Comparison of ENCODE assay signal across 8 cellular contexts in genomic region chr9:92964607-92964975, GRCh38. TPM values are rescaled to one million over a fixed set of nuclear protein-coding genes. Genes with fewer than 3 reads are reported as not detected.
DNase-seq lines count a peak whose midpoint lies in the region; ATAC-seq and TF ChIP-seq lines count a peak whose summit lies in the region.

No MANE protein-coding gene starts in this region.

- no peak for DNase-seq in activated naive CD4-positive, alpha-beta T cell treated with anti-CD3 and anti-CD28 coated beads for 36 hours
- no peak for DNase-seq in activated naive CD4-positive, alpha-beta T cell treated with Interleukin-2 at 50 U/mL for 16 hours
- DNase-seq in activated T-helper 1 cell treated with anti-CD3 and anti-CD28 coated beads, Interleukin-12 subunit alpha, Interleukin-12 subunit beta, Interleukin-2, Interleukin-4 antibody, amounts not matched to agents 30 ng/mL and 10 ng/mL and 1 ng/mL, durations not matched to agents 14 hours and 24 hours and 36 hours (ENCODE audit: low spot score), result no peak
- DNase-seq in lung (ENCODE audit: low spot score) (no peak), vagina (ENCODE audit: extremely low spot score in 2 of 2) (no peak), 8988T (no peak), GM13976 (ENCODE audit: low spot score) (no peak)
- DNase-seq in activated CD4-positive, alpha-beta T cell treated with anti-CD3 and anti-CD28 coated beads for 4 hours, result no peak

- H3K27me3 ChIP-seq in lung (ENCODE audit: control insufficient read depth, insufficient read depth) (no peaks in the 10 kb centered on the region), vagina (no peaks in the 10 kb centered on the region)

- H3K36me3 ChIP-seq in lung (ENCODE audit: control insufficient read depth in 2 of 2, insufficient read depth in 2 of 2, low read length in 2 of 2), result no peaks in the 10 kb centered on the region
- no peaks in the 10 kb centered on the region for H3K36me3 ChIP-seq in vagina

- H3K36me3 Mint-ChIP-seq in activated naive CD4-positive, alpha-beta T cell treated with anti-CD3 and anti-CD28 coated beads for 36 hours (ENCODE audit: low read depth), result peaks cover 54% of the 10 kb centered on the region
- H3K36me3 Mint-ChIP-seq in activated T-helper 1 cell treated with anti-CD3 and anti-CD28 coated beads, Interleukin-12 subunit alpha, Interleukin-12 subunit beta, Interleukin-2, Interleukin-4 antibody, amounts not matched to agents 30 ng/mL and 10 ng/mL and 1 ng/mL, durations not matched to agents 14 hours and 24 hours and 36 hours (ENCODE audit: low read depth), result peaks cover 21% of the 10 kb centered on the region

- peaks cover 13% of the 10 kb centered on the region for H3K9me3 Mint-ChIP-seq in activated naive CD4-positive, alpha-beta T cell treated with anti-CD3 and anti-CD28 coated beads for 36 hours
- peaks cover 12% of the 10 kb centered on the region for H3K9me3 Mint-ChIP-seq in activated T-helper 1 cell treated with anti-CD3 and anti-CD28 coated beads, Interleukin-12 subunit alpha, Interleukin-12 subunit beta, Interleukin-2, Interleukin-4 antibody, amounts not matched to agents 30 ng/mL and 10 ng/mL and 1 ng/mL, durations not matched to agents 14 hours and 24 hours and 36 hours

- no peaks in the 10 kb centered on the region for H3K27me3 Mint-ChIP-seq in activated naive CD4-positive, alpha-beta T cell treated with anti-CD3 and anti-CD28 coated beads for 36 hours (ENCODE audit: low read depth)
- H3K27me3 Mint-ChIP-seq in activated T-helper 1 cell treated with anti-CD3 and anti-CD28 coated beads, Interleukin-12 subunit alpha, Interleukin-12 subunit beta, Interleukin-2, Interleukin-4 antibody, amounts not matched to agents 30 ng/mL and 10 ng/mL and 1 ng/mL, durations not matched to agents 14 hours and 24 hours and 36 hours (ENCODE audit: insufficient read depth), result no peaks in the 10 kb centered on the region

- CTCF ChIA-PET in activated naive CD4-positive, alpha-beta T cell treated with anti-CD3 and anti-CD28 coated beads for 36 hours (lab: Charles Lee), result interaction anchor here (1.8 kb wide), 1 partner anchor 10 kb away, joined by 8 read pairs; no protein-coding TSS in a partner anchor

- no peak for ATAC-seq in lung (ENCODE audit: insufficient read depth, low FRiP score)

- intact Hi-C loops in activated naive CD4-positive, alpha-beta T cell treated with anti-CD3 and anti-CD28 coated beads for 36 hours (cut with micrococcal nuclease), result loop anchor here (1.0 to 2.0 kb wide), 5 partner anchors 10 to 182 kb away; no protein-coding TSS in a partner anchor
- intact Hi-C loops in activated T-helper 1 cell treated with anti-CD3 and anti-CD28 coated beads, Interleukin-12 subunit alpha, Interleukin-12 subunit beta, Interleukin-2, Interleukin-4 antibody, amounts not matched to agents 30 ng/mL and 10 ng/mL and 1 ng/mL, durations not matched to agents 14 hours and 24 hours and 36 hours (cut with micrococcal nuclease), result loop anchor here (1.0 to 5.0 kb wide), 8 partner anchors 8 to 488 kb away; partner anchors contain the start of genes FAM120AOS and ZNF484
- intact Hi-C loops in vagina (cut with DNase I), result no loop called here

- WGBS in lung, 2 donors, result 35 to 61% methylated on average over 14 of the region's 14 CpGs

- peaks cover 0 to 8% of the 10 kb centered on the region in 2 donors for H3K4me1 ChIP-seq in lung (ENCODE audit: control insufficient read depth in 2 of 2, insufficient read depth in 2 of 2, low read length in 2 of 2)
- H3K4me1 ChIP-seq in vagina, result peaks cover 5% of the 10 kb centered on the region

- peak overlapping the region; percentile 100 for H3K27ac Mint-ChIP-seq in activated naive CD4-positive, alpha-beta T cell treated with anti-CD3 and anti-CD28 coated beads for 36 hours
- peak overlapping the region; percentile 97 for H3K27ac Mint-ChIP-seq in activated T-helper 1 cell treated with anti-CD3 and anti-CD28 coated beads, Interleukin-12 subunit alpha, Interleukin-12 subunit beta, Interleukin-2, Interleukin-4 antibody, amounts not matched to agents 30 ng/mL and 10 ng/mL and 1 ng/mL, durations not matched to agents 14 hours and 24 hours and 36 hours

- no peak for TF ChIP-seq POLR2A in vagina (IDR thresholded peaks at IDR 0.05)

- in situ Hi-C loops in GM13976 (cut with MboI; ENCODE audit: low sequenced_read_pairs, unreplicated experiment), result no loop called here

- peaks cover 0 to 3% of the 10 kb centered on the region in 2 donors for H3K9me3 ChIP-seq in lung (ENCODE audit: control insufficient read depth in 2 of 2, insufficient read depth in 1 of 2, low read length in 1 of 2)
- no peaks in the 10 kb centered on the region for H3K9me3 ChIP-seq in vagina

- H3K27ac ChIP-seq in lung (ENCODE audit: low read depth in 1 of 2, low read length in 1 of 2) (peak overlapping the region in 1 of 2 donors; percentile 84), vagina (peak overlapping the region; percentile 53)

- H3K4me1 Mint-ChIP-seq in activated naive CD4-positive, alpha-beta T cell treated with anti-CD3 and anti-CD28 coated beads for 36 hours (ENCODE audit: low read depth), result peaks cover 61% of the 10 kb centered on the region
- peaks cover 74% of the 10 kb centered on the region for H3K4me1 Mint-ChIP-seq in activated T-helper 1 cell treated with anti-CD3 and anti-CD28 coated beads, Interleukin-12 subunit alpha, Interleukin-12 subunit beta, Interleukin-2, Interleukin-4 antibody, amounts not matched to agents 30 ng/mL and 10 ng/mL and 1 ng/mL, durations not matched to agents 14 hours and 24 hours and 36 hours (ENCODE audit: low read depth)

- H3K4me3 Mint-ChIP-seq in activated naive CD4-positive, alpha-beta T cell treated with anti-CD3 and anti-CD28 coated beads for 36 hours, result peak overlapping the region; percentile 99
- H3K4me3 Mint-ChIP-seq in activated T-helper 1 cell treated with anti-CD3 and anti-CD28 coated beads, Interleukin-12 subunit alpha, Interleukin-12 subunit beta, Interleukin-2, Interleukin-4 antibody, amounts not matched to agents 30 ng/mL and 10 ng/mL and 1 ng/mL, durations not matched to agents 14 hours and 24 hours and 36 hours, result peak overlapping the region; percentile 98

- TF ChIP-seq CTCF in lung (IDR thresholded peaks at IDR 0.05; ENCODE audit: control extremely low read depth, extremely low read depth) (no peak), vagina (IDR thresholded peaks at IDR 0.05) (no peak), GM13976 (IDR thresholded peaks at IDR 0.05; ENCODE audit: borderline replicate concordance, control extremely low read depth, extremely low read depth, insufficient read depth, missing control alignments) (no peak)

- H3K4me3 ChIP-seq in lung (peak overlapping the region; percentile 5), vagina (peak overlapping the region; percentile 24 to 32)

RNA-seq across cellular contexts. Expression of gene FGD3, which starts 17.3 kb away (rescaled TPM):
- 10 to 100 TPM; 57.7 to 58.8 TPM for total RNA-seq in activated naive CD4-positive, alpha-beta T cell treated with anti-CD3 and anti-CD28 coated beads for 36 hours
- total RNA-seq in activated T-helper 1 cell treated with anti-CD3 and anti-CD28 coated beads, Interleukin-12 subunit alpha, Interleukin-12 subunit beta, Interleukin-2, Interleukin-4 antibody, amounts not matched to agents 30 ng/mL and 10 ng/mL and 1 ng/mL, durations not matched to agents 14 hours and 24 hours and 36 hours, result 43.9 and 44.0 TPM in 2 replicates
- total RNA-seq in lung, result 10 to 100 TPM; 10.8 to 24.3 TPM
- 10 to 100 TPM in 1 of 2 donors, 1 to 10 TPM in 1; 6.1 to 45.9 TPM for polyA plus RNA-seq in lung
- total RNA-seq in vagina, result 19.9 TPM
